In the genomic region with DNA sequence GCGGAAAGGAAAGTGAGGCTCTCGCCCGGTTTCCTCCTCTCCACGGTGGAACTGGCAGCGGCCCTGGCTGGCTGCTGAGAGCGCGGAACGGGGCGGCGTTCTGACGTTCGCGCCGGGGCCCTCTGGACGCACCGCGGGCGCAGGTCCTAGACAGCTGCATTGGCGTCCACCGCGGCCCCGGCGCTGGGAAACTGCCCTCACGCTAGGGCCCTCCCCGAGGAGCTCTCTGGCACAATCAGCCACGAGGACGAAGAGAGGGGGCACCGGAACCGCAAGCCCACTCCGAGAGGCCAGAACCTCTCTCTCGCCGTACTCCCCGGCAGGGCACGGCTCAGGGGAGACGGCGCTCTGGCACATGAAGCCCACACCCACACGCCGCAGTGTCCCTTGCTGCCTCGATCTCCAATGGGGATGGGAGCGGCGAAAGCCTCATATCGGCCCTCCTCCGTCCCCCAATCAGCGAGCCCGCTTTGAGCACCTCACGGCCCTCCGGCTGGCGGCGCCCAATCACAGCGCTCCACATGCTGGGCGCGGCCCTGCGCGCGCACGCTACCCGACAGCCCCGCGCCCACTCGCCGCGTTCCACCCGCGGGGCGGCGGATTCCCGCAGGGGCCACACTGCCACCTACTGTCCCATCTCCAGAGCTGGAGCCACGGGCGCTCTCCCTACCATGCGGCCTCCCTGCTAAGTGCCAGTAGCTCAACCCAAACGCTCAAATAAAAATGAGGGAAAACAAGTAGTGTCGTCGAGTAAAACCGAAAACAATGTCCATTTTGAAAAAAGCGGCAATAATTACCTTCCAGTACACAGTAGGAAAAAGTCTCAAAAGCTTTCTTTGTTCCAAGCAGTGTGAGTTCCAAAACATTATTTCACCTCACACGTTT, we compare ENCODE assay signal across 8 cellular contexts. TPM values are rescaled to one million over a fixed set of nuclear protein-coding genes. Genes with fewer than 3 reads are reported as not detected.
DNase-seq lines count a peak whose midpoint lies in the region; ATAC-seq and TF ChIP-seq lines count a peak whose summit lies in the region.

No MANE protein-coding gene starts in this region.

- intact Hi-C loops in activated T-helper 1 cell treated with anti-CD3 and anti-CD28 coated beads, Interleukin-12 subunit alpha, Interleukin-12 subunit beta, Interleukin-2, Interleukin-4 antibody, amounts not matched to agents 30 ng/mL and 10 ng/mL and 1 ng/mL, durations not matched to agents 14 hours and 24 hours and 36 hours (cut with micrococcal nuclease): loop anchor here (1.0 to 5.0 kb wide), 8 partner anchors 12 to 853 kb away; a partner anchor contains a TSS

- peaks cover 0 to 13% (median 0%) of the 10 kb centered on the region in 4 donors for H3K4me1 ChIP-seq in Peyer's patch

- peak overlapping the region; percentile 99 for H3K27ac Mint-ChIP-seq in activated T-helper 1 cell treated with anti-CD3 and anti-CD28 coated beads, Interleukin-12 subunit alpha, Interleukin-12 subunit beta, Interleukin-2, Interleukin-4 antibody, amounts not matched to agents 30 ng/mL and 10 ng/mL and 1 ng/mL, durations not matched to agents 14 hours and 24 hours and 36 hours
- H3K27ac Mint-ChIP-seq in naive B cell: peak overlapping the region; percentile 90 to 98 (median 97)
- peak overlapping the region; percentile 87 for H3K27ac Mint-ChIP-seq in stimulated activated effector memory CD8-positive, alpha-beta T cell treated with anti-CD3 and anti-CD28 coated beads, Interleukin-12 subunit alpha, Interleukin-12 subunit beta, amount 100 ng/mL, for 72 hours

- peak; percentile 81 to 94 (median 88) for TF ChIP-seq CTCF in Peyer's patch (IDR thresholded peaks at IDR 0.05)

- peaks cover 35% of the 10 kb centered on the region for H3K36me3 Mint-ChIP-seq in activated T-helper 1 cell treated with anti-CD3 and anti-CD28 coated beads, Interleukin-12 subunit alpha, Interleukin-12 subunit beta, Interleukin-2, Interleukin-4 antibody, amounts not matched to agents 30 ng/mL and 10 ng/mL and 1 ng/mL, durations not matched to agents 14 hours and 24 hours and 36 hours (ENCODE audit: low read depth)
- H3K36me3 Mint-ChIP-seq in naive B cell: peaks cover 4 to 6% of the 10 kb centered on the region in 2 donors
- H3K36me3 Mint-ChIP-seq in stimulated activated effector memory CD8-positive, alpha-beta T cell treated with anti-CD3 and anti-CD28 coated beads, Interleukin-12 subunit alpha, Interleukin-12 subunit beta, amount 100 ng/mL, for 72 hours: peaks cover 70% of the 10 kb centered on the region

- H3K36me3 ChIP-seq in KOPT-K1 (ENCODE audit: insufficient read depth, low read length): peaks cover 44% of the 10 kb centered on the region
- H3K36me3 ChIP-seq in Peyer's patch: peaks cover 0 to 27% (median 0%) of the 10 kb centered on the region in 3 donors

- TF ChIP-seq POLR2A in Peyer's patch (IDR thresholded peaks at IDR 0.05): peak; percentile 94 to 97

- H3K27me3 Mint-ChIP-seq in activated T-helper 1 cell treated with anti-CD3 and anti-CD28 coated beads, Interleukin-12 subunit alpha, Interleukin-12 subunit beta, Interleukin-2, Interleukin-4 antibody, amounts not matched to agents 30 ng/mL and 10 ng/mL and 1 ng/mL, durations not matched to agents 14 hours and 24 hours and 36 hours (ENCODE audit: insufficient read depth): peaks cover 2% of the 10 kb centered on the region
- H3K27me3 Mint-ChIP-seq in naive B cell: no peaks in the 10 kb centered on the region

- ATAC-seq in GM21825 (IDR thresholded peaks at IDR 0.05; ENCODE audit: unreplicated experiment) (peak; percentile 85), naive B cell (ENCODE audit: low read depth in 2 of 2) (peak; percentile 91 to 94)
- ATAC-seq in stimulated activated effector memory CD8-positive, alpha-beta T cell treated with anti-CD3 and anti-CD28 coated beads, Interleukin-12 subunit alpha, Interleukin-12 subunit beta, amount 100 ng/mL, for 72 hours: peak; percentile 99

- DNase-seq in EH (ENCODE audit: low read depth) (peak; percentile 98), Peyer's patch (peak; percentile 96 to 99 (median 98)), fibroblast of gingiva (ENCODE audit: low read depth) (peak; percentile 98), naive B cell (peak; percentile 97)
- peak; percentile 95 for DNase-seq in activated T-helper 1 cell treated with anti-CD3 and anti-CD28 coated beads, Interleukin-12 subunit alpha, Interleukin-12 subunit beta, Interleukin-2, Interleukin-4 antibody, amounts not matched to agents 30 ng/mL and 10 ng/mL and 1 ng/mL, durations not matched to agents 14 hours and 24 hours and 36 hours (ENCODE audit: low spot score)
- peak; percentile 90 to 96 for DNase-seq in stimulated activated effector memory CD8-positive, alpha-beta T cell treated with anti-CD3 and anti-CD28 coated beads, Interleukin-12 subunit alpha, Interleukin-12 subunit beta, amount 100 ng/mL, for 72 hours (ENCODE audit: low spot score in 2 of 2)

- peaks cover 37% of the 10 kb centered on the region for H3K4me1 Mint-ChIP-seq in activated T-helper 1 cell treated with anti-CD3 and anti-CD28 coated beads, Interleukin-12 subunit alpha, Interleukin-12 subunit beta, Interleukin-2, Interleukin-4 antibody, amounts not matched to agents 30 ng/mL and 10 ng/mL and 1 ng/mL, durations not matched to agents 14 hours and 24 hours and 36 hours (ENCODE audit: low read depth)
- peaks cover 26 to 41% (median 30%) of the 10 kb centered on the region in 3 donors for H3K4me1 Mint-ChIP-seq in naive B cell
- H3K4me1 Mint-ChIP-seq in stimulated activated effector memory CD8-positive, alpha-beta T cell treated with anti-CD3 and anti-CD28 coated beads, Interleukin-12 subunit alpha, Interleukin-12 subunit beta, amount 100 ng/mL, for 72 hours: peaks cover 15% of the 10 kb centered on the region

- no peaks in the 10 kb centered on the region for H3K9me3 Mint-ChIP-seq in activated T-helper 1 cell treated with anti-CD3 and anti-CD28 coated beads, Interleukin-12 subunit alpha, Interleukin-12 subunit beta, Interleukin-2, Interleukin-4 antibody, amounts not matched to agents 30 ng/mL and 10 ng/mL and 1 ng/mL, durations not matched to agents 14 hours and 24 hours and 36 hours
- no peaks in the 10 kb centered on the region for H3K9me3 Mint-ChIP-seq in naive B cell
- H3K9me3 Mint-ChIP-seq in stimulated activated effector memory CD8-positive, alpha-beta T cell treated with anti-CD3 and anti-CD28 coated beads, Interleukin-12 subunit alpha, Interleukin-12 subunit beta, amount 100 ng/mL, for 72 hours: no peaks in the 10 kb centered on the region

- H3K9me3 ChIP-seq in KOPT-K1 (ENCODE audit: insufficient read depth, low read length, poor library complexity, severe bottlenecking): no peaks in the 10 kb centered on the region
- H3K9me3 ChIP-seq in Peyer's patch: no peaks in the 10 kb centered on the region

- H3K27ac ChIP-seq in KOPT-K1 (ENCODE audit: low read depth, low read length, poor library complexity, severe bottlenecking) (peak overlapping the region; percentile 85), Peyer's patch (peak overlapping the region; percentile 90 to 96 (median 93))

- H3K4me3 ChIP-seq in Peyer's patch: peak overlapping the region; percentile 59 to 86 (median 74)

- no peaks in the 10 kb centered on the region for H3K27me3 ChIP-seq in Peyer's patch

- H3K4me3 Mint-ChIP-seq in activated T-helper 1 cell treated with anti-CD3 and anti-CD28 coated beads, Interleukin-12 subunit alpha, Interleukin-12 subunit beta, Interleukin-2, Interleukin-4 antibody, amounts not matched to agents 30 ng/mL and 10 ng/mL and 1 ng/mL, durations not matched to agents 14 hours and 24 hours and 36 hours: peak overlapping the region; percentile 90
- peak overlapping the region; percentile 88 to 96 (median 94) for H3K4me3 Mint-ChIP-seq in naive B cell
- peak overlapping the region; percentile 79 for H3K4me3 Mint-ChIP-seq in stimulated activated effector memory CD8-positive, alpha-beta T cell treated with anti-CD3 and anti-CD28 coated beads, Interleukin-12 subunit alpha, Interleukin-12 subunit beta, amount 100 ng/mL, for 72 hours

RNA-seq across cellular contexts. Expression of a gene that starts 11.8 kb away (rescaled TPM):
- total RNA-seq in Peyer's patch: 10 to 100 TPM; 20.8 to 39.6 (median 24.7) TPM
- total RNA-seq in activated T-helper 1 cell treated with anti-CD3 and anti-CD28 coated beads, Interleukin-12 subunit alpha, Interleukin-12 subunit beta, Interleukin-2, Interleukin-4 antibody, amounts not matched to agents 30 ng/mL and 10 ng/mL and 1 ng/mL, durations not matched to agents 14 hours and 24 hours and 36 hours: 80.1 and 88.2 TPM in 2 replicates
- polyA plus RNA-seq in naive B cell (ENCODE audit: low read depth in 6 of 6): 10 to 100 TPM; 35.4 to 45.2 (median 40.3) TPM

RNA-seq across cellular contexts. Expression of a gene that starts 12.0 kb away (rescaled TPM):
- 10 to 100 TPM in 2 of 4 donors, 1 to 10 TPM in 2; 4.0 to 13.2 (median 8.7) TPM for total RNA-seq in Peyer's patch
- total RNA-seq in activated T-helper 1 cell treated with anti-CD3 and anti-CD28 coated beads, Interleukin-12 subunit alpha, Interleukin-12 subunit beta, Interleukin-2, Interleukin-4 antibody, amounts not matched to agents 30 ng/mL and 10 ng/mL and 1 ng/mL, durations not matched to agents 14 hours and 24 hours and 36 hours: 13.2 and 16.9 TPM in 2 replicates
- polyA plus RNA-seq in naive B cell (ENCODE audit: low read depth in 6 of 6): 1 to 10 TPM in 5 of 6 donors, under 1 TPM in 1; 0.11 to 5.8 (median 4.6) TPM

Comparison
In these comparisons a context has a peak if more than half of its experiments do, and no peak if none do; other contexts are left out.
1. Peak in every context shown above with its lines: DNase-seq, ATAC-seq, H3K4me3 ChIP-seq and H3K27ac ChIP-seq.